ENCODE assay signal across 10 cellular contexts in genomic region chr5:169710675-169711074, GRCh38.
"Had no signal": no experiment of that assay in that cellular context is flagged by ENCODE, and none has a peak within 500 bp of the region (broad histone marks: within the 10 kb centered on the region; RNA-seq: fewer than 3 reads in every experiment).

No MANE protein-coding gene starts in this region.

- H3K27me3 Mint-ChIP-seq: activated naive CD8-positive, alpha-beta T cell treated with anti-CD3 and anti-CD28 coated beads, Interleukin-2, amount 50 U/mL, for 24 hours had no signal

- H3K4me1 ChIP-seq: breast epithelium, transverse colon had no signal

- H3K27ac Mint-ChIP-seq: stimulated activated effector memory CD8-positive, alpha-beta T cell treated with anti-CD3 and anti-CD28 coated beads, Interleukin-12 subunit alpha, Interleukin-12 subunit beta, amount 100 ng/mL, for 72 hours had no signal

- H3K27ac ChIP-seq: breast epithelium, transverse colon had no signal

- H3K4me3 Mint-ChIP-seq: activated naive CD8-positive, alpha-beta T cell treated with anti-CD3 and anti-CD28 coated beads, Interleukin-2, amount 50 U/mL, for 24 hours; stimulated activated effector memory CD8-positive, alpha-beta T cell treated with anti-CD3 and anti-CD28 coated beads, Interleukin-12 subunit alpha, Interleukin-12 subunit beta, amount 100 ng/mL, for 72 hours had no signal

- H3K36me3 ChIP-seq: breast epithelium, transverse colon had no signal

- H3K4me3 ChIP-seq: breast epithelium, transverse colon had no signal

- DNase-seq: activated naive CD4-positive, alpha-beta T cell treated with Interleukin-2 at 50 U/mL for 16 hours; activated naive CD8-positive, alpha-beta T cell treated with anti-CD3 and anti-CD28 coated beads, Interleukin-2, amount 50 U/mL, for 24 hours; activated T-cell treated with anti-CD3 and anti-CD28 coated beads for 4 hours; aorta; retina; SW 1271; T-helper 9 cell; transverse colon had no signal

- H3K9me3 ChIP-seq: breast epithelium, transverse colon had no signal

- H3K9me3 Mint-ChIP-seq: activated naive CD8-positive, alpha-beta T cell treated with anti-CD3 and anti-CD28 coated beads, Interleukin-2, amount 50 U/mL, for 24 hours; stimulated activated effector memory CD8-positive, alpha-beta T cell treated with anti-CD3 and anti-CD28 coated beads, Interleukin-12 subunit alpha, Interleukin-12 subunit beta, amount 100 ng/mL, for 72 hours had no signal

- H3K27me3 ChIP-seq: breast epithelium, transverse colon had no signal
